22 cellular contexts compared by ENCODE assay signal in genomic region chr12:96526110-96526509, GRCh38. TPM values are rescaled to one million over a fixed set of nuclear protein-coding genes. Genes with fewer than 3 reads are reported as not detected.
DNase-seq lines count a peak whose midpoint lies in the region; ATAC-seq and FAIRE-seq lines count a peak whose summit lies in the region.
"Had no signal": no experiment of that assay in that cellular context is flagged by ENCODE, and none has a peak within 500 bp of the region (broad histone marks: within the 10 kb centered on the region; RNA-seq: fewer than 3 reads in every experiment).

No MANE protein-coding gene starts in this region.

- no peaks in the 10 kb centered on the region for H3K9me3 Mint-ChIP-seq in activated T-cell treated with anti-CD3 and anti-CD28 coated beads, Interleukin-2, amount 50 U/mL, for 72 hours
- no peaks in the 10 kb centered on the region for H3K9me3 Mint-ChIP-seq in activated CD8-positive, alpha-beta T cell treated with anti-CD3 and anti-CD28 coated beads, Interleukin-2, amount 10 ng/mL, durations not matched to agents 7 days and 5 days (ENCODE audit: insufficient read depth)
- H3K9me3 Mint-ChIP-seq: CD4-positive, CD25-positive, alpha-beta regulatory T cell had no signal

- ATAC-seq in activated T-cell treated with anti-CD3 and anti-CD28 coated beads, Interleukin-2, amount 50 U/mL, for 72 hours (replicated peaks in 1 of 2) = peak in 1 of 2 donors; percentile 79
- peak; percentile 42 for ATAC-seq in activated CD8-positive, alpha-beta T cell treated with anti-CD3 and anti-CD28 coated beads, Interleukin-2, amount 10 ng/mL, durations not matched to agents 7 days and 5 days
- no peak for ATAC-seq in GM19452 (IDR thresholded peaks at IDR 0.05; ENCODE audit: unreplicated experiment)
- no peak for ATAC-seq in GM19467 (IDR thresholded peaks at IDR 0.05; ENCODE audit: unreplicated experiment)
- ATAC-seq: K562 had no signal

- POLR2A ChIA-PET in activated CD8-positive, alpha-beta T cell treated with anti-CD3 and anti-CD28 coated beads, Interleukin-2, amount 10 ng/mL, durations not matched to agents 7 days and 5 days (lab: Charles Lee) = no interaction called here

- FAIRE-seq in GM19239 (lab: Jason Lieb, UNC) = peak; percentile 64
- FAIRE-seq: D721Med, H54, K562 had no signal

- no peaks in the 10 kb centered on the region for H3K27me3 Mint-ChIP-seq in activated T-cell treated with anti-CD3 and anti-CD28 coated beads, Interleukin-2, amount 50 U/mL, for 72 hours (ENCODE audit: low read depth)
- peaks cover 7% of the 10 kb centered on the region for H3K27me3 Mint-ChIP-seq in activated CD8-positive, alpha-beta T cell treated with anti-CD3 and anti-CD28 coated beads, Interleukin-2, amount 10 ng/mL, durations not matched to agents 7 days and 5 days (ENCODE audit: low read depth)

- no peaks in the 10 kb centered on the region for H3K36me3 Mint-ChIP-seq in activated T-cell treated with anti-CD3 and anti-CD28 coated beads, Interleukin-2, amount 50 U/mL, for 72 hours (ENCODE audit: insufficient read depth in 2 of 2)
- H3K36me3 Mint-ChIP-seq in activated CD8-positive, alpha-beta T cell treated with anti-CD3 and anti-CD28 coated beads, Interleukin-2, amount 10 ng/mL, durations not matched to agents 7 days and 5 days (ENCODE audit: low read depth) = peaks cover 3% of the 10 kb centered on the region
- H3K36me3 Mint-ChIP-seq: CD4-positive, CD25-positive, alpha-beta regulatory T cell had no signal

- peaks cover 8% of the 10 kb centered on the region for H3K4me1 Mint-ChIP-seq in activated T-cell treated with anti-CD3 and anti-CD28 coated beads, Interleukin-2, amount 50 U/mL, for 72 hours (ENCODE audit: low read depth)
- H3K4me1 Mint-ChIP-seq in activated CD8-positive, alpha-beta T cell treated with anti-CD3 and anti-CD28 coated beads, Interleukin-2, amount 10 ng/mL, durations not matched to agents 7 days and 5 days (ENCODE audit: low read depth) = peaks cover 8% of the 10 kb centered on the region

- peak overlapping the region in 1 of 2 donors; percentile 45 for H3K4me3 Mint-ChIP-seq in activated T-cell treated with anti-CD3 and anti-CD28 coated beads, Interleukin-2, amount 50 U/mL, for 72 hours
- no peak overlapping the region for H3K4me3 Mint-ChIP-seq in activated CD8-positive, alpha-beta T cell treated with anti-CD3 and anti-CD28 coated beads, Interleukin-2, amount 10 ng/mL, durations not matched to agents 7 days and 5 days
- H3K4me3 Mint-ChIP-seq: CD4-positive, CD25-positive, alpha-beta regulatory T cell had no signal

- H3K27ac Mint-ChIP-seq in activated T-cell treated with anti-CD3 and anti-CD28 coated beads, Interleukin-2, amount 50 U/mL, for 72 hours = peak overlapping the region; percentile 88
- no peak overlapping the region for H3K27ac Mint-ChIP-seq in activated CD8-positive, alpha-beta T cell treated with anti-CD3 and anti-CD28 coated beads, Interleukin-2, amount 10 ng/mL, durations not matched to agents 7 days and 5 days
- H3K27ac Mint-ChIP-seq: CD4-positive, CD25-positive, alpha-beta regulatory T cell had no signal

- CTCF ChIA-PET in activated CD8-positive, alpha-beta T cell treated with anti-CD3 and anti-CD28 coated beads, Interleukin-2, amount 10 ng/mL, durations not matched to agents 7 days and 5 days (lab: Charles Lee) = interaction anchor here (1.0 to 2.0 kb wide), 3 partner anchors 9 to 40 kb away, joined by 3 to 10 read pairs (median 3); no protein-coding TSS in a partner anchor

- peak in 1 of 2 donors; percentile 5 for DNase-seq in activated T-cell treated with anti-CD3 and anti-CD28 coated beads, Interleukin-2, amount 50 U/mL, for 72 hours
- DNase-seq in activated T-cell treated with anti-CD3 and anti-CD28 coated beads for 4 hours (no peak), GM19239 (ENCODE audit: insufficient read length, low spot score) (no peak), lung microvascular endothelial cell (ENCODE audit: low read depth in 2 of 2) (peak; percentile 50 to 51), SKM-1 treated with dmso at 0.1 percent for 144 hours (lab: John Stamatoyannopoulos, UW; ENCODE audit: unreplicated experiment) (no peak)
- DNase-seq in activated CD8-positive, alpha-beta T cell treated with anti-CD3 and anti-CD28 coated beads, Interleukin-2, amount 10 ng/mL, durations not matched to agents 7 days and 5 days = no peak
- DNase-seq: DMS53, MG63, NCI-H1105 treated with DMSO at 0.1 percent for 48 hours, NCI-H146, NCI-H2029, NCI-H2227 treated with DMSO at 0.1 percent for 48 hours, NCI-H526 treated with DMSO at 0.1 percent for 48 hours, PC-9, Right ventricle myocardium superior, RPMI8226 had no signal

RNA-seq across cellular contexts. Expression of gene CFAP54, which starts 36.7 kb away (rescaled TPM):
- under 1 TPM; 0.24 to 0.67 TPM for total RNA-seq in activated T-cell treated with anti-CD3 and anti-CD28 coated beads, Interleukin-2, amount 50 U/mL, for 72 hours
- 1 to 10 TPM in 1 of 2 experiments, under 1 TPM in 1; 0.18 to 1.2 TPM for total RNA-seq in activated CD8-positive, alpha-beta T cell treated with anti-CD3 and anti-CD28 coated beads, Interleukin-2, amount 10 ng/mL, durations not matched to agents 7 days and 5 days
- total RNA-seq in lung microvascular endothelial cell = 7.8 and 9.7 TPM in 2 replicates

Comparison
In these comparisons a context has a peak if more than half of its experiments do, and no peak if none do; other contexts are left out.
1. DNase-seq: peak in lung microvascular endothelial cell (2 of 2); none in activated T-cell treated with anti-CD3 and anti-CD28 coated beads for 4 hours (single experiment), GM19239 (single experiment), activated CD8-positive, alpha-beta T cell treated with anti-CD3 and anti-CD28 coated beads, Interleukin-2, amount 10 ng/mL, durations not matched to agents 7 days and 5 days (single experiment) and SKM-1 treated with dmso at 0.1 percent for 144 hours (single experiment).